In the genomic region with DNA sequence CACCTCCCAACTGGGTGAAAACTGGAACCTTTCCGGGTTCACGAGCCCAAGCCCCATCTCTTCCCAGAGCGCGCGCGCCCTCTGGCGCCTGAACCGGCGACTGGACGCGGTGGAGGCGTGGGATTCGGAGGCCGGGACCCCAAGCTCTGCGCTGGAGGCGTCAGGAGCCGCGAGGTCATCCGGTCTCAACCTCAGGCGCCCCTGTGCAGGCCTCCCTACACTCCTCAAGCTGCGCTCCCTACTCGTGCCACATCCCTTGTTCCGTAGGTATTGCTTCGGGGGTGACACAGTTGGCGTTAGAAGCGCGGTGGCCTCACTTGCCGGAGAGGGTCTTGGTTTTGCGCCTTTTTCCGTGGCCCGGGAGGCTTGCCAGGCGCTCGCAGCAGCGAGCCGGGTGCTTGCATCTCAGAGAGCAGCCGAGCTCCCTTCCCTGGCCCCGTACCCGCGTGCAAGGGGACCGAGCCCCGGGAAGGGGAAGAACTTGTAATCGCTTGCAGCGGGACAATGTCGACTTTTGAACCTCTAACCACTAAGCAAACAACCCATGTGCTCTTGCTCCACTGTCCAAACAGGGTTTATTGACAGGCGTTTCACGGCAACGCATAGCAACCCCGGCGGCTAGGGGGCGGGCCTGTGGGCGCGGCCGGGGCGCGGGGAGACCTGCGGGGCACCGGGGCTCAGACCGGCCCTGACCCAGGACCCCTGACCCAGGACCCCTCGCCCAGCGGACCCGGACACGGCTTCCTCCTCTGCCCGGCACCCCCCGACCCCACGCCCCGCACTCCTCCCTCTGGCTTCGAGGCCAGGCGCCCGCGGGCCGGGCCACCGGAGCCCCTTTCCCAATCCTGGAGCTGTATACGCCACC, we compare ENCODE assay signal across 8 cellular contexts. TPM values are rescaled to one million over a fixed set of nuclear protein-coding genes. Genes with fewer than 3 reads are reported as not detected.
A peak's percentile ranks its signal among the peaks of the same experiment; 100 is the strongest.
DNase-seq lines count a peak whose midpoint lies in the region; ATAC-seq and TF ChIP-seq lines count a peak whose summit lies in the region.

No MANE protein-coding gene starts in this region.

- DNase-seq in COLO668 (lab: John Stamatoyannopoulos, UW; ENCODE audit: unreplicated experiment) (peak; percentile 98), H9 (peak; percentile 85), Panc1 (ENCODE audit: low read depth, low spot score) (no peak), dorsolateral prefrontal cortex (no peak), mesenchymal stem cell (peak; percentile 85), NCI-H2227 treated with DMSO at 0.1 percent for 48 hours (lab: John Stamatoyannopoulos, UW) (no peak)
- DNase-seq in NK-92 treated with Interleukin-12 subunit alpha and Interleukin-12 subunit beta, amount 100 ng/mL, for 24 hours (lab: John Stamatoyannopoulos, UW): no peak

- H4K5ac ChIP-seq in H9 (ENCODE audit: insufficient read length, low read depth, low read length): no peak overlapping the region

- H3K14ac ChIP-seq in H9 (ENCODE audit: insufficient read depth, low read length) (peak overlapping the region; percentile 16; the same call in 1 of the 2 replicates), mesenchymal stem cell (ENCODE audit: low read length in 2 of 2) (no peak overlapping the region)

- peaks cover 5% of the 10 kb centered on the region; the same call in 1 of the 2 replicates for H3K4me1 ChIP-seq in H9 (ENCODE audit: insufficient read depth, low read length)
- peaks cover 31% of the 10 kb centered on the region for H3K4me1 ChIP-seq in Panc1 (ENCODE audit: control insufficient read depth, insufficient read depth, low read length)
- H3K4me1 ChIP-seq in mesenchymal stem cell (ENCODE audit: control insufficient read depth, insufficient read depth, low read depth, low read length): peaks cover 10% of the 10 kb centered on the region

- POLR2A ChIA-PET in Panc1 (lab: Charles Lee): no interaction called here

- H4K91ac ChIP-seq in H9 (ENCODE audit: insufficient read length, low read depth, low read length) (no peak overlapping the region), mesenchymal stem cell (ENCODE audit: low read length) (no peak overlapping the region)

- no peaks in the 10 kb centered on the region for H3K36me3 ChIP-seq in Panc1 (ENCODE audit: control insufficient read depth, insufficient read depth, low read length)
- H3K36me3 ChIP-seq in mesenchymal stem cell (ENCODE audit: control insufficient read depth in 1 of 2, insufficient read depth in 2 of 2, low read depth in 1 of 2, low read length in 2 of 2): no peaks in the 10 kb centered on the region

- no peak overlapping the region for H3T11ph ChIP-seq in H9 (ENCODE audit: low read length)

- H4K20me1 ChIP-seq in H9 (ENCODE audit: control insufficient read depth, insufficient read depth, insufficient read length): no peaks in the 10 kb centered on the region

- H3K18ac ChIP-seq in H9 (ENCODE audit: insufficient read length, low read depth, low read length) (peak overlapping the region; percentile 90), mesenchymal stem cell (ENCODE audit: low read depth in 1 of 2, low read length in 2 of 2) (peak overlapping the region in 1 of 2 experiments; percentile 34)

- H2AFZ ChIP-seq in H9 (ENCODE audit: low read length) (no peak overlapping the region), mesenchymal stem cell (ENCODE audit: low read depth, low read length) (no peak overlapping the region)

- intact Hi-C loops in Panc1 (cut with micrococcal nuclease; ENCODE audit: unreplicated experiment) (no loop called here), dorsolateral prefrontal cortex (cut with DNase I) (no loop called here)

- H2BK20ac ChIP-seq in H9 (ENCODE audit: low read depth, low read length, poor library complexity, severe bottlenecking): no peak overlapping the region

- peak overlapping the region in 1 of 2 experiments; percentile 76; a peak in 3 of 5 replicates for H3K4me3 Mint-ChIP-seq in H9

- H3K27me3 Mint-ChIP-seq in H9 (ENCODE audit: low read depth): peaks cover 99% of the 10 kb centered on the region

- H2BK5ac ChIP-seq in H9 (ENCODE audit: insufficient read length, low read length): no peak overlapping the region
- no peak overlapping the region for H2BK5ac ChIP-seq in mesenchymal stem cell (ENCODE audit: low read depth, low read length, poor library complexity, severe bottlenecking)

- H2BK120ac ChIP-seq in H9 (ENCODE audit: low read depth, low read length, poor library complexity, severe bottlenecking) (no peak overlapping the region), mesenchymal stem cell (ENCODE audit: low read depth, low read length) (no peak overlapping the region)

- H3K79me1 ChIP-seq in H9 (ENCODE audit: insufficient read depth, low read depth, low read length, poor library complexity, severe bottlenecking): no peaks in the 10 kb centered on the region
- H3K79me1 ChIP-seq in mesenchymal stem cell (replicated peaks; ENCODE audit: low read length, poor library complexity, severe bottlenecking): no peaks in the 10 kb centered on the region

- H3K27me3 ChIP-seq in H9 (ENCODE audit: insufficient read depth, low read length) (peaks cover 94% of the 10 kb centered on the region), Panc1 (ENCODE audit: control insufficient read depth, insufficient read depth, low read length) (no peaks in the 10 kb centered on the region), dorsolateral prefrontal cortex (peaks cover 10 to 100% (median 96%) of the 10 kb centered on the region in 45 donors), mesenchymal stem cell (ENCODE audit: control insufficient read depth in 1 of 2, insufficient read depth in 1 of 2, low read length in 2 of 2) (peaks cover 78 to 99% of the 10 kb centered on the region in 2 experiments)

- no peaks in the 10 kb centered on the region for H3K9me3 ChIP-seq in H9 (ENCODE audit: control insufficient read depth, low read depth, low read length)
- no peaks in the 10 kb centered on the region for H3K9me3 ChIP-seq in Panc1 (ENCODE audit: control insufficient read depth, insufficient read depth, low read depth, low read length)
- H3K9me3 ChIP-seq in mesenchymal stem cell (ENCODE audit: control insufficient read depth, low read length): no peaks in the 10 kb centered on the region

- H3K4me2 ChIP-seq in H9 (ENCODE audit: insufficient read depth, insufficient read length, low read length): peak overlapping the region; percentile 46
- peak overlapping the region; percentile 13 for H3K4me2 ChIP-seq in mesenchymal stem cell (ENCODE audit: low read length, poor library complexity, severe bottlenecking)

- no peaks in the 10 kb centered on the region for H3K79me2 ChIP-seq in H9 (ENCODE audit: insufficient read depth, low read length)

- peaks cover 3 to 17% of the 10 kb centered on the region in 2 experiments for H3K9me3 Mint-ChIP-seq in H9

- no peak overlapping the region for H3K27ac Mint-ChIP-seq in H9

- H3K23me2 ChIP-seq in H9 (ENCODE audit: insufficient read length, low read depth, low read length, poor library complexity, severe bottlenecking): no peaks in the 10 kb centered on the region

- H3K4me3 ChIP-seq in Panc1 (ENCODE audit: low read depth in 2 of 2, low read length in 2 of 2): peak overlapping the region; percentile 40 to 60
- peak overlapping the region in 51 of 59 donors; percentile 2 to 66 (median 29) for H3K4me3 ChIP-seq in dorsolateral prefrontal cortex
- H3K4me3 ChIP-seq in mesenchymal stem cell (ENCODE audit: insufficient read depth in 1 of 2, low read depth in 1 of 2, low read length in 2 of 2): peak overlapping the region in 1 of 2 experiments; percentile 59

- in situ Hi-C loops in Panc1 (cut with HindIII; ENCODE audit: low pct_unique_long_range_greater_than_20kb, low sequenced_read_pairs): loop anchor here (25.0 kb wide), 1 partner anchor 123 kb away; no protein-coding TSS in a partner anchor

- H2BK12ac ChIP-seq in H9 (ENCODE audit: insufficient read length, low read depth, low read length) (no peak overlapping the region), mesenchymal stem cell (ENCODE audit: low read length in 2 of 2) (no peak overlapping the region)

- H3K27ac ChIP-seq in H9 (ENCODE audit: insufficient read length, low read depth, low read length): no peak overlapping the region
- peak overlapping the region; percentile 63; the same call in 1 of the 2 replicates for H3K27ac ChIP-seq in Panc1 (ENCODE audit: low read length)
- H3K27ac ChIP-seq in dorsolateral prefrontal cortex: no peak overlapping the region
- H3K27ac ChIP-seq in mesenchymal stem cell (ENCODE audit: low read length, poor library complexity, severe bottlenecking): no peak overlapping the region

- no peaks in the 10 kb centered on the region for H3K36me3 Mint-ChIP-seq in H9 (ENCODE audit: insufficient read depth in 1 of 3, low read depth in 3 of 3)

- H3K4me1 Mint-ChIP-seq in H9: peaks cover 14 to 28% of the 10 kb centered on the region in 2 experiments

- peak; percentile 90 for ATAC-seq in Panc1
- ATAC-seq in HG03469 (IDR thresholded peaks at IDR 0.05; ENCODE audit: unreplicated experiment): no peak

- no CpG with 5 or more reads among the region's 73 CpGs for WGBS in H9 (ENCODE audit: extremely low coverage, insufficient read length, low lambda C conversion rate)
- 5% methylated on average over 69 of the region's 73 CpGs for WGBS in mesenchymal stem cell

- peak; percentile 81 for TF ChIP-seq CTCF in H9 (conservative IDR thresholded peaks at IDR 0.05)
- peak; percentile 83 for TF ChIP-seq CTCF in Panc1 (IDR thresholded peaks at IDR 0.05)
- TF ChIP-seq CTCF in dorsolateral prefrontal cortex (IDR thresholded peaks at IDR 0.05 in 54 of 56, conservative IDR thresholded peaks at IDR 0.05 in 2 of 56; ENCODE audit: low read depth in 1 of 56, partially characterized antibody in 56 of 56): peak in 39 of 56 donors; percentile 11 to 55 (median 34)

- H3K23ac ChIP-seq in H9 (ENCODE audit: insufficient read length, low read depth, low read length): no peak overlapping the region
- H3K23ac ChIP-seq in mesenchymal stem cell (ENCODE audit: low read length in 2 of 2): peak overlapping the region; percentile 24 to 53

- no TSS peak for BruUV-seq in Panc1 (replicated peaks; lab: Mats Ljungman, UMichigan)

- H3K56ac ChIP-seq in H9 (ENCODE audit: insufficient read length, low read depth, low read length): no peak overlapping the region

- no peak overlapping the region for H3K4ac ChIP-seq in H9 (ENCODE audit: low read depth, low read length)
- H3K4ac ChIP-seq in mesenchymal stem cell (ENCODE audit: low read depth in 1 of 2, low read length in 2 of 2): no peak overlapping the region

- H4K8ac ChIP-seq in H9 (replicated peaks; ENCODE audit: insufficient read length, low read depth, low read length) (no peak overlapping the region), mesenchymal stem cell (ENCODE audit: low read length) (no peak overlapping the region)

- no peak overlapping the region for H2BK15ac ChIP-seq in H9 (ENCODE audit: low read depth, low read length)
- no peak overlapping the region for H2BK15ac ChIP-seq in mesenchymal stem cell (ENCODE audit: low read depth, poor library complexity, severe bottlenecking)

- H3K9ac ChIP-seq in H9 (ENCODE audit: extremely low read depth, insufficient read length, low read length): no peak overlapping the region
- peak overlapping the region; percentile 41 for H3K9ac ChIP-seq in mesenchymal stem cell (ENCODE audit: low read length)

- H2AK5ac ChIP-seq in H9 (ENCODE audit: insufficient read length, low read length): no peak overlapping the region
- H2AK5ac ChIP-seq in mesenchymal stem cell (ENCODE audit: low read length, severe bottlenecking): no peak overlapping the region

- CTCF ChIA-PET in Panc1 (lab: Charles Lee): interaction anchor here (0.6 to 1.7 kb wide), 3 partner anchors 9 to 756 kb away, joined by 3 to 10 read pairs (median 9); no protein-coding TSS in a partner anchor

RNA-seq across cellular contexts. Expression of a gene that starts 8.5 kb away (rescaled TPM):
- total RNA-seq in H9 (2021) (not detected in 2 replicates), Panc1 (2021; ENCODE audit: unreplicated experiment) (5.1 TPM), dorsolateral prefrontal cortex (under 1 TPM in 2 of 120 experiments, not detected in 118; 0.14 to 0.24 TPM)
- polyA plus RNA-seq in Panc1 (2012; ENCODE audit: insufficient read length): 4.9 TPM
- polyA plus RNA-seq in mesenchymal stem cell (2013, experiment 1 of 2): 1.9 TPM
- 1.7 TPM for polyA plus RNA-seq in mesenchymal stem cell (2013, experiment 2 of 2)

RNA-seq across cellular contexts. Expression of a gene that starts 27.9 kb away (rescaled TPM):
- total RNA-seq in H9 (2021) (not detected in 2 replicates), Panc1 (2021; ENCODE audit: unreplicated experiment) (not detected), dorsolateral prefrontal cortex (under 1 TPM in 2 of 120 experiments, not detected in 118; 0.52 to 0.68 TPM)
- not detected for polyA plus RNA-seq in Panc1 (2012; ENCODE audit: insufficient read length)
- not detected for polyA plus RNA-seq in mesenchymal stem cell (2013, experiment 1 of 2)
- polyA plus RNA-seq in mesenchymal stem cell (2013, experiment 2 of 2): not detected

RNA-seq across cellular contexts. Expression of a gene that starts 40.8 kb away (rescaled TPM):
- not detected in 2 replicates for total RNA-seq in H9 (2021)
- total RNA-seq in Panc1 (2021; ENCODE audit: unreplicated experiment): 3.4 TPM
- 2.9 TPM for polyA plus RNA-seq in Panc1 (2012; ENCODE audit: insufficient read length)
- not detected for total RNA-seq in dorsolateral prefrontal cortex
- polyA plus RNA-seq in mesenchymal stem cell (2013, experiment 1 of 2): not detected
- polyA plus RNA-seq in mesenchymal stem cell (2013, experiment 2 of 2): not detected

Comparison
In these comparisons a context has a peak if more than half of its experiments do, and no peak if none do; other contexts are left out.
1. DNase-seq: peak in COLO668 (single experiment), H9 (single experiment) and mesenchymal stem cell (single experiment); none in Panc1 (single experiment), dorsolateral prefrontal cortex (0 of 10), NK-92 treated with Interleukin-12 subunit alpha and Interleukin-12 subunit beta, amount 100 ng/mL, for 24 hours (single experiment) and NCI-H2227 treated with DMSO at 0.1 percent for 48 hours (single experiment).
2. Peak in every context shown above with its lines, with median percentiles within 50 percentile points of each other: CTCF ChIP-seq.